In the genomic region with DNA sequence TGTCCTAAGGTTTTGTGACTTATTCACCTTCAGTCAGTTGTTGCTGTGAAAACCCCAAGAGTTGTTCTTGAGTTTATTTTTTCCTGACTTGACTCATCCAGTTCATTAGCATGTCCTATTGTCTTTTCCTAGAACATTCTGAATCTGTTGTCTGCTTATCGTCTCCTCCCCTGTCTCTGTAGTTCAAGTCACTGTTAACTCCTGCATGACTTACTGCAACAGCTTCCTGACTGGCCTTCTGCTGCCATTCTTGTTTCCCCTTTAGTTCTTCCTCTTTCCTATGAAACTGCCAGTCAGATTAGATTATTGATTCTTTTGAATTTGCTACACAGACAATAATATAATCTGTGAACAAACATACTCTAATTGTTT, we compare ENCODE assay signal across 1 cellular context.
TF ChIP-seq lines count a peak whose summit lies in the region.

No MANE protein-coding gene starts in this region.

TF ChIP-seq in SK-N-SH treated with all-trans-retinoic acid at 6 μM for 48 hours, 23 proteins besides CTCF, POLR2A, EP300 and RAD21 (continued from another document):
- no peak for TF ChIP-seq TSHZ2 (CRISPR knock-in tag; IDR thresholded peaks at IDR 0.05)
- TF ChIP-seq ZFP30 (CRISPR knock-in tag; IDR thresholded peaks at IDR 0.05): no peak
- TF ChIP-seq ZFP3 (CRISPR knock-in tag; IDR thresholded peaks at IDR 0.05): no peak
- no peak for TF ChIP-seq CSDC2 (CRISPR knock-in tag; IDR thresholded peaks at IDR 0.05)
- TF ChIP-seq ZNF70 (CRISPR knock-in tag; IDR thresholded peaks at IDR 0.05): no peak
- TF ChIP-seq ESRRG (CRISPR knock-in tag; IDR thresholded peaks at IDR 0.05): no peak
- TF ChIP-seq GLIS3 (CRISPR knock-in tag; IDR thresholded peaks at IDR 0.05): no peak
- no peak for TF ChIP-seq ARNTL (CRISPR knock-in tag; IDR thresholded peaks at IDR 0.05; ENCODE audit: borderline replicate concordance, low read depth)
- no peak for TF ChIP-seq CREB5 (CRISPR knock-in tag; IDR thresholded peaks at IDR 0.05; ENCODE audit: low read depth)
- TF ChIP-seq PPARA (CRISPR knock-in tag; IDR thresholded peaks at IDR 0.05; ENCODE audit: borderline replicate concordance): no peak
- no peak for TF ChIP-seq ZC3H10 (CRISPR knock-in tag; IDR thresholded peaks at IDR 0.05)
- TF ChIP-seq CSRNP3 (CRISPR knock-in tag; IDR thresholded peaks at IDR 0.05): no peak
